Comparison of ENCODE assay signal across 8 cellular contexts in the genomic region with DNA sequence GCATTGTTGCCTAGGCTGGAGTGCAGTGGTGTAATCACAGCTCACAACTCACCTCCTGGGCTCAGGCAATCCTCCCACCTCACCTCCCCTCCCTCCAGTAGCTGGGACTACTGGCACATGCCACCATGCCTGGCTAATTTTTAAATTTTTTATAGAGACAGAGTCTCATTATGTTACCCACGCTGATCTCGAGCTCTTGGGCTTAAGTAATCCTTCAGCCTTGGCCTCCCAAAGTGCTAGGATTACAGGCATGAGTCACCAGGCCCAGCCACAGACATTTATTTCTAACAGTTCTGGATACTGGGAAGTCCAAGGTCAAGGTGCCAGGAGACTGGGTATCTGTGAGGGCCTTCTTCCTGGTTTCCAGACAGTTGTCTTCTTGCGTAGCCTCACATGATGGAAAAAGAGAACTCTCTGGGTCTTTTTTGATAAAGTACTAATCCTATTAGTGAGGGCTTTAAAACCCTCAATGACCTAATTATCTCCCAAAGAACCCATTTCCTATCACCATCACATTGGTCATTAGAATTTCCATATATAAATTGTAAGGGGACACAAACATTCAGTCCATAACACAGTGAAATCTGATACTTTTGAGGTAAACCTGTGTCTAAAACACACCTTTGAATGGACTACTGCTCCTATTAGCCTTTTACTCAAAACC.
DNase-seq lines count a peak whose midpoint lies in the region; ATAC-seq and TF ChIP-seq lines count a peak whose summit lies in the region.

No MANE protein-coding gene starts in this region.

- no peak overlapping the region for H3K27ac Mint-ChIP-seq in activated CD4-positive, alpha-beta memory T cell treated with anti-CD3 and anti-CD28 coated beads for 36 hours

- peaks cover 49% of the 10 kb centered on the region for H4K20me1 ChIP-seq in BLaER1

- POLR2A ChIA-PET in activated CD4-positive, alpha-beta memory T cell treated with anti-CD3 and anti-CD28 coated beads for 36 hours (lab: Charles Lee): no interaction called here

- H3K27me3 ChIP-seq in BLaER1 (no peaks in the 10 kb centered on the region), dorsolateral prefrontal cortex (no peaks in the 10 kb centered on the region), neuron (ENCODE audit: insufficient read depth, low read length) (no peaks in the 10 kb centered on the region), H7 (ENCODE audit: control insufficient read depth, insufficient read depth, low read length) (no peaks in the 10 kb centered on the region)

- intact Hi-C loops in dorsolateral prefrontal cortex (cut with DNase I): no loop called here
- intact Hi-C loops in activated CD4-positive, alpha-beta memory T cell treated with anti-CD3 and anti-CD28 coated beads for 36 hours (cut with micrococcal nuclease): no loop called here

- no peak overlapping the region for H3K9ac ChIP-seq in BLaER1

- H3K9me3 ChIP-seq in BLaER1: no peaks in the 10 kb centered on the region
- H3K9me3 ChIP-seq in neuron (ENCODE audit: low read length): no peaks in the 10 kb centered on the region

- peaks cover 21% of the 10 kb centered on the region for H3K4me1 Mint-ChIP-seq in activated CD4-positive, alpha-beta memory T cell treated with anti-CD3 and anti-CD28 coated beads for 36 hours (ENCODE audit: low read depth)

- H3K27ac ChIP-seq in BLaER1: 0 out of 2 replicates have a peak overlapping the region, but pooled peaks have one; percentile 23
- H3K27ac ChIP-seq in dorsolateral prefrontal cortex: peak overlapping the region in 36 of 59 donors; percentile 2 to 72 (median 35)

- H3K4me2 ChIP-seq in BLaER1: peak overlapping the region; percentile 52

- no peak overlapping the region for H2AFZ ChIP-seq in neuron (ENCODE audit: low read depth, low read length)

- no peaks in the 10 kb centered on the region for H3K9me3 Mint-ChIP-seq in activated CD4-positive, alpha-beta memory T cell treated with anti-CD3 and anti-CD28 coated beads for 36 hours

- no peak for ATAC-seq in HG02870 (IDR thresholded peaks at IDR 0.05; ENCODE audit: unreplicated experiment)

- peaks cover 19% of the 10 kb centered on the region; the same call in 1 of the 2 replicates for H3K36me3 ChIP-seq in BLaER1
- H3K36me3 ChIP-seq in neuron (ENCODE audit: insufficient read depth, low read length): peaks cover 4% of the 10 kb centered on the region
- no peaks in the 10 kb centered on the region; the same call in 1 of the 2 replicates for H3K36me3 ChIP-seq in H7 (replicated peaks; ENCODE audit: control insufficient read depth, insufficient read depth, low read length)

- H3K4me3 ChIP-seq in BLaER1 (no peak overlapping the region), dorsolateral prefrontal cortex (peak overlapping the region in 16 of 59 donors; percentile 0 to 32 (median 19)), neuron (ENCODE audit: low read length) (peak overlapping the region; percentile 12), H7 (ENCODE audit: insufficient read depth, low read depth, low read length) (no peak overlapping the region)

- CTCF ChIA-PET in activated CD4-positive, alpha-beta memory T cell treated with anti-CD3 and anti-CD28 coated beads for 36 hours (lab: Charles Lee): interaction anchor here (0.5 to 1.1 kb wide), 2 partner anchors 11 to 27 kb away, joined by 3 read pairs; no protein-coding TSS in a partner anchor

- H3K4me1 ChIP-seq in BLaER1 (peaks cover 17% of the 10 kb centered on the region), neuron (ENCODE audit: insufficient read depth, low read length) (peaks cover 14% of the 10 kb centered on the region)

- no peaks in the 10 kb centered on the region for H3K27me3 Mint-ChIP-seq in activated CD4-positive, alpha-beta memory T cell treated with anti-CD3 and anti-CD28 coated beads for 36 hours

- no peak overlapping the region for H3K4me3 Mint-ChIP-seq in activated CD4-positive, alpha-beta memory T cell treated with anti-CD3 and anti-CD28 coated beads for 36 hours

- H3K36me3 Mint-ChIP-seq in activated CD4-positive, alpha-beta memory T cell treated with anti-CD3 and anti-CD28 coated beads for 36 hours: no peaks in the 10 kb centered on the region

- no peak for TF ChIP-seq CTCF in dorsolateral prefrontal cortex (IDR thresholded peaks at IDR 0.05 in 54 of 56, conservative IDR thresholded peaks at IDR 0.05 in 2 of 56; ENCODE audit: low read depth in 1 of 56, partially characterized antibody in 56 of 56)

- DNase-seq in NCI-H69 (lab: John Stamatoyannopoulos, UW) (peak; percentile 5), dorsolateral prefrontal cortex (no peak), H7 (no peak)
- DNase-seq in activated CD4-positive, alpha-beta memory T cell treated with anti-CD3 and anti-CD28 coated beads for 36 hours: no peak
- no peak for DNase-seq in stimulated activated CD4-positive, alpha-beta T cell treated with anti-CD3 and anti-CD28 coated beads, Interleukin-1b, Interleukin-23, amount 100 ng/mL, for 48 hours
